ENCODE assay signal across 10 cellular contexts in the genomic region with DNA sequence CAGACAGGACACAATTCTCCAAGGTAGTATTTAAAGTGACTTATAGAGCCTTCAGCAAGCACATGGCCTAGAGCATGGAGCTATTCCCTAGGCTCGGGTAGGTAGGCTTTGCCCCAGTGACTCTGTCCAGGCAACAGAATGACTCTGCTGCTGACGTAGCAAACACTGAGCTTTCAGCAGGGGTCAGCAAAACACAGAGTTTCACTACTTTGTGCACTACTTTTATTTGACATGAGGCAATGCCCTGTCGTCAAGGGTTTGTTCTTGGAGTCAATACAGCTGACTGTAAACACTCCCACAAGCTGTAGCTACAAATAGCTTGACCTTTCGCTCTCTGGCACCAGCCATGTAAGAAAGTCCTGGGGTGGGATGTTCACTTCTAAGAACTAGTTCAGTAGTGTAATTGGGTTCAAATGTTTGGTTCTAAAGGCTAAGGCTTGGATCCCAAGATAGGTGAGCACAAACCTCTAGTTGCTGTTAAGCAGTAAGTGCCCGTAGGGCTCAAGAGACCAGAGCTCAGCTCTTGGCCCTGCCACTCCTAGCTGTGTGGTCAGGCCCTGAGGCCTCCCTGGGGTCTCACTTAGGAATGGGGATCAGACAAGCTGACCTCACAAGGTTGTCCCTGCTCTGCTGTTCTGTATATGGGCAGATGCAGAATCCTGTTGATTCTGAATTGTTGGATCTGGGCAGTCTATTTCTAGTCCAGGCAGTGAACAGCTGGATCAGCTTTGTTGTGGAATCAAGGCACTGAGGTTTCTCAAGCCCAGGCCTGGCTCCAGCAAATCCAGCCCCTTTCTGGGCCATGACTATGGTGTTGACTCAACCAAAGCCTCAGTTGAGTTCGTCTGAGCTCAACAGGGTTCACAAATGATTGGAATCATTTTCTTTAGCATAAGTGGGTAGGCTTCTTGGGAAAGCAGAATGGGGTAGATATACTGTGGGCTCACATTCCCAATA. TPM values are rescaled to one million over a fixed set of nuclear protein-coding genes. Genes with fewer than 3 reads are reported as not detected.
DNase-seq lines count a peak whose midpoint lies in the region; ATAC-seq and TF ChIP-seq lines count a peak whose summit lies in the region.
"Had no signal": no experiment of that assay in that cellular context is flagged by ENCODE, and none has a peak within 500 bp of the region (broad histone marks: within the 10 kb centered on the region; RNA-seq: fewer than 3 reads in every experiment).

No MANE protein-coding gene starts in this region.

- no peak overlapping the region for H3K23ac ChIP-seq in mesendoderm (ENCODE audit: low read length)

- no peak overlapping the region for H2BK15ac ChIP-seq in mesendoderm (replicated peaks; ENCODE audit: low read depth)

- no peaks in the 10 kb centered on the region for H3K9me3 Mint-ChIP-seq in natural killer cell
- no peaks in the 10 kb centered on the region for H3K9me3 Mint-ChIP-seq in activated naive CD4-positive, alpha-beta T cell treated with anti-CD3 and anti-CD28 coated beads, Interleukin-2, amount 10 ng/mL, durations not matched to agents 7 days and 5 days

- no peak overlapping the region for H2BK5ac ChIP-seq in mesendoderm (ENCODE audit: low read length)

- H3K36me3 Mint-ChIP-seq in natural killer cell = no peaks in the 10 kb centered on the region
- H3K36me3 Mint-ChIP-seq in activated naive CD4-positive, alpha-beta T cell treated with anti-CD3 and anti-CD28 coated beads, Interleukin-2, amount 10 ng/mL, durations not matched to agents 7 days and 5 days = peaks cover 46% of the 10 kb centered on the region

- H3K27me3 Mint-ChIP-seq in natural killer cell (ENCODE audit: low read depth in 2 of 2) = no peaks in the 10 kb centered on the region
- no peaks in the 10 kb centered on the region for H3K27me3 Mint-ChIP-seq in activated naive CD4-positive, alpha-beta T cell treated with anti-CD3 and anti-CD28 coated beads, Interleukin-2, amount 10 ng/mL, durations not matched to agents 7 days and 5 days
- H3K27me3 Mint-ChIP-seq: activated naive CD8-positive, alpha-beta T cell had no signal

- H3K4me1 ChIP-seq in mesendoderm (ENCODE audit: control insufficient read depth, low read depth, low read length) = no peaks in the 10 kb centered on the region
- H3K4me1 ChIP-seq in tibial artery = peaks cover 8 to 58% (median 35%) of the 10 kb centered on the region in 4 donors

- no peak overlapping the region for H4K8ac ChIP-seq in mesendoderm (ENCODE audit: low read depth, low read length)

- TF ChIP-seq CTCF in NB4 (IDR thresholded peaks at IDR 0.05; ENCODE audit: low read depth, low read length) (peak; percentile 12), tibial artery (IDR thresholded peaks at IDR 0.05) (peak in 1 of 2 experiments; percentile 20), natural killer cell (IDR thresholded peaks at IDR 0.05) (no peak)

- H3K56ac ChIP-seq in mesendoderm (ENCODE audit: low read length) = no peak overlapping the region

- no peak overlapping the region for H2BK120ac ChIP-seq in mesendoderm (ENCODE audit: low read depth, low read length)

- H3K4me3 ChIP-seq in NB4 (ENCODE audit: low read depth, low read length) = no peak overlapping the region
- no peak overlapping the region for H3K4me3 ChIP-seq in mesendoderm (ENCODE audit: low read length)
- no peak overlapping the region for H3K4me3 ChIP-seq in tibial artery

- CTCF ChIA-PET in activated naive CD4-positive, alpha-beta T cell treated with anti-CD3 and anti-CD28 coated beads, Interleukin-2, amount 10 ng/mL, durations not matched to agents 7 days and 5 days (lab: Charles Lee) = interaction anchor here (1.4 kb wide), 2 partner anchors 30 to 51 kb away, joined by 4 to 5 read pairs; no protein-coding TSS in a partner anchor

- H4K5ac ChIP-seq in mesendoderm (ENCODE audit: low read length) = no peak overlapping the region

- intact Hi-C loops in tibial artery (cut with DNase I; ENCODE audit: low total_unique reads) (no loop called here), natural killer cell (cut with micrococcal nuclease) (no loop called here)

- H3K18ac ChIP-seq in mesendoderm (ENCODE audit: low read length) = no peak overlapping the region

- no peaks in the 10 kb centered on the region for H3K9me3 ChIP-seq in tibial artery

- ATAC-seq in esophagus mucosa (peak; percentile 46), natural killer cell (no peak), HG02763 (IDR thresholded peaks at IDR 0.05; ENCODE audit: unreplicated experiment) (no peak)
- ATAC-seq: SK-N-SH treated with all-trans-retinoic acid at 6 μM for 48 hours had no signal

- H3K36me3 ChIP-seq in mesendoderm (ENCODE audit: control insufficient read depth, insufficient read depth, low read length) (peaks cover 7% of the 10 kb centered on the region), tibial artery (peaks cover 24 to 44% (median 41%) of the 10 kb centered on the region in 3 donors)

- no peak overlapping the region for H3K4ac ChIP-seq in mesendoderm (ENCODE audit: low read depth, low read length)

- H3K27ac ChIP-seq in mesendoderm (ENCODE audit: low read depth, low read length) = no peak overlapping the region
- H3K27ac ChIP-seq in tibial artery = peak overlapping the region; percentile 80 to 82

- H3K79me1 ChIP-seq in mesendoderm (ENCODE audit: low read length) = peaks cover 13% of the 10 kb centered on the region

- peaks cover 12 to 24% of the 10 kb centered on the region in 2 donors for H3K4me1 Mint-ChIP-seq in natural killer cell
- peaks cover 39% of the 10 kb centered on the region for H3K4me1 Mint-ChIP-seq in activated naive CD4-positive, alpha-beta T cell treated with anti-CD3 and anti-CD28 coated beads, Interleukin-2, amount 10 ng/mL, durations not matched to agents 7 days and 5 days

- no peaks in the 10 kb centered on the region for H3K27me3 ChIP-seq in mesendoderm (ENCODE audit: insufficient read depth, low read length, poor library complexity)
- no peaks in the 10 kb centered on the region for H3K27me3 ChIP-seq in tibial artery

- no peak for TF ChIP-seq POLR2A in NB4 (IDR thresholded peaks at IDR 0.05; ENCODE audit: extremely low read depth, insufficient read length)

- DNase-seq in NB4 (ENCODE audit: low read depth) (peak; percentile 55), mesendoderm (peak; percentile 70), tibial artery (peak; percentile 87 to 92), natural killer cell (no peak), cortex of kidney (lab: John Stamatoyannopoulos, UW) (no peak)
- no peak for DNase-seq in activated naive CD4-positive, alpha-beta T cell treated with anti-CD3 and anti-CD28 coated beads, Interleukin-2, amount 10 ng/mL, durations not matched to agents 7 days and 5 days

- no CpG with 5 or more reads among the region's 6 CpGs for WGBS in mesendoderm (ENCODE audit: extremely low coverage, insufficient coverage, low lambda C conversion rate)

- H3K4me2 ChIP-seq in mesendoderm (ENCODE audit: low read length) = no peak overlapping the region

- H3K27ac Mint-ChIP-seq in natural killer cell = no peak overlapping the region
- H3K27ac Mint-ChIP-seq in activated naive CD4-positive, alpha-beta T cell treated with anti-CD3 and anti-CD28 coated beads, Interleukin-2, amount 10 ng/mL, durations not matched to agents 7 days and 5 days = no peak overlapping the region
- H3K27ac Mint-ChIP-seq: activated naive CD8-positive, alpha-beta T cell had no signal

- H2AK5ac ChIP-seq in mesendoderm (ENCODE audit: low read length) = no peak overlapping the region

- no peak overlapping the region for H3K9ac ChIP-seq in mesendoderm (ENCODE audit: low read length)

- no peak overlapping the region for H3K4me3 Mint-ChIP-seq in natural killer cell
- H3K4me3 Mint-ChIP-seq in activated naive CD4-positive, alpha-beta T cell treated with anti-CD3 and anti-CD28 coated beads, Interleukin-2, amount 10 ng/mL, durations not matched to agents 7 days and 5 days = no peak overlapping the region
- H3K4me3 Mint-ChIP-seq: activated naive CD8-positive, alpha-beta T cell had no signal

- H3K79me2 ChIP-seq in mesendoderm (ENCODE audit: control insufficient read depth, insufficient read depth, low read length) = peaks cover 22% of the 10 kb centered on the region

RNA-seq across cellular contexts. Expression of gene NODAL, which starts 10.7 kb away (rescaled TPM):
- total RNA-seq in esophagus mucosa (0.48 TPM), natural killer cell (not detected)
- 318 TPM for polyA plus RNA-seq in mesendoderm (2013, experiment 1 of 2)
- polyA plus RNA-seq in mesendoderm (2013, experiment 2 of 2) = 312 TPM

RNA-seq across cellular contexts. Expression of gene EIF4EBP2, which starts 26.8 kb away (rescaled TPM):
- total RNA-seq in esophagus mucosa (33.0 TPM), natural killer cell (10 to 100 TPM; 60.6 to 71.6 (median 71.1) TPM)
- polyA plus RNA-seq in mesendoderm (2013, experiment 1 of 2) = 106 TPM
- polyA plus RNA-seq in mesendoderm (2013, experiment 2 of 2) = 104 TPM

RNA-seq across cellular contexts. Expression of gene PALD1, which starts 47.8 kb away (rescaled TPM):
- total RNA-seq in esophagus mucosa (4.6 TPM), natural killer cell (under 1 TPM in 1 of 3 donors, not detected in 2; 0.21 TPM)
- polyA plus RNA-seq in mesendoderm (2013, experiment 1 of 2) = 14.2 TPM
- polyA plus RNA-seq in mesendoderm (2013, experiment 2 of 2) = 14.9 TPM

RNA-seq across cellular contexts. Expression of gene LRRC20, which starts 48.3 kb away (rescaled TPM):
- 7.5 TPM for total RNA-seq in esophagus mucosa
- 7.1 TPM for polyA plus RNA-seq in mesendoderm (2013, experiment 1 of 2)
- polyA plus RNA-seq in mesendoderm (2013, experiment 2 of 2) = 7.8 TPM
- 1 to 10 TPM; 1.2 to 1.5 (median 1.3) TPM for total RNA-seq in natural killer cell

Comparison
In these comparisons a context has a peak if more than half of its experiments do, and no peak if none do; other contexts are left out.
1. DNase-seq: peak in NB4 (single experiment), mesendoderm (single experiment) and tibial artery (2 of 2); none in natural killer cell (single experiment), cortex of kidney (single experiment) and activated naive CD4-positive, alpha-beta T cell treated with anti-CD3 and anti-CD28 coated beads, Interleukin-2, amount 10 ng/mL, durations not matched to agents 7 days and 5 days (single experiment).